ENCODE assay signal across 8 cellular contexts in the genomic region with DNA sequence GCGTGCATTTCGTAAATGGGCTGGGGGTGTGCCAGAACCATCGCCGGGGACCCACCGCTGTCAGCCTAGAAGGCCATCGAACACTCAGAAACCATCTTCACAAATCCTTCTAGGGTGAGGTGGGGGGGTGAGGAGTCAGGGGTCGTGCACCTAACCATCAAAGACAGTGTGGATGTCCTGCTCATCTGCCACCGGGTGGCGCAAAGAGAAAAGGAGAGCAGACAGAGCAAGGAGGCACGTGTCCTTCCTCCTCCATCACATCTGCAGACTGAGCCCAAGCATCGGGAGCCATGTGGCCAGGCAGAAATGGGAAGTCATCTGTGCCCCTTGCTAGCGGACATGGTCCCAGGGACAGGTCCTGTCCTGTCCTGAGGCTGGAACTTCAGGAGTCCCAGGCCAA.
DNase-seq lines count a peak whose midpoint lies in the region; ATAC-seq and TF ChIP-seq lines count a peak whose summit lies in the region.

No MANE protein-coding gene starts in this region.

- no peaks in the 10 kb centered on the region for H3K36me3 Mint-ChIP-seq in activated CD8-positive, alpha-beta T cell treated with anti-CD3 and anti-CD28 coated beads for 36 hours (ENCODE audit: low read depth)

- H3K4me1 Mint-ChIP-seq in activated CD8-positive, alpha-beta T cell treated with anti-CD3 and anti-CD28 coated beads for 36 hours (ENCODE audit: low read depth): no peaks in the 10 kb centered on the region

- no peak overlapping the region for H3K27ac Mint-ChIP-seq in activated CD8-positive, alpha-beta T cell treated with anti-CD3 and anti-CD28 coated beads for 36 hours

- ATAC-seq in activated CD8-positive, alpha-beta T cell treated with anti-CD3 and anti-CD28 coated beads for 36 hours: peak; percentile 87
- peak; percentile 54 for ATAC-seq in left ventricle myocardium superior
- ATAC-seq in HG03571 (IDR thresholded peaks at IDR 0.05; ENCODE audit: unreplicated experiment): no peak

- H3K27me3 Mint-ChIP-seq in activated CD8-positive, alpha-beta T cell treated with anti-CD3 and anti-CD28 coated beads for 36 hours: peaks cover 9% of the 10 kb centered on the region

- CTCF ChIA-PET in activated CD8-positive, alpha-beta T cell treated with anti-CD3 and anti-CD28 coated beads for 36 hours (lab: Charles Lee): interaction anchor here (0.6 to 3.2 kb wide), 13 partner anchors 13 to 452 kb away, joined by 3 to 16 read pairs (median 4); a partner anchor contains a TSS

- H3K9me3 Mint-ChIP-seq in activated CD8-positive, alpha-beta T cell treated with anti-CD3 and anti-CD28 coated beads for 36 hours: no peaks in the 10 kb centered on the region

- peak; percentile 51 for TF ChIP-seq CTCF in GM12873 (IDR thresholded peaks at IDR 0.05; ENCODE audit: insufficient read depth, low read depth, low read length, missing control alignments)
- peak; percentile 48 for TF ChIP-seq CTCF in activated CD8-positive, alpha-beta T cell treated with anti-CD3 and anti-CD28 coated beads for 36 hours (IDR thresholded peaks at IDR 0.05)

- DNase-seq in AG20443 (ENCODE audit: low spot score) (peak; percentile 81), NCI-H2196 treated with DMSO at 0.1 percent for 48 hours (lab: John Stamatoyannopoulos, UW; ENCODE audit: unreplicated experiment) (peak; percentile 33), left ventricle myocardium superior (peak; percentile 42), retina (peak; percentile 63), cerebellar nuclear complex (lab: John Stamatoyannopoulos, UW) (no peak)
- DNase-seq in activated CD8-positive, alpha-beta T cell treated with anti-CD3 and anti-CD28 coated beads for 36 hours: peak; percentile 64

- POLR2A ChIA-PET in activated CD8-positive, alpha-beta T cell treated with anti-CD3 and anti-CD28 coated beads for 36 hours (lab: Charles Lee): no interaction called here

- intact Hi-C loops in activated CD8-positive, alpha-beta T cell treated with anti-CD3 and anti-CD28 coated beads for 36 hours (cut with micrococcal nuclease): no loop called here
- intact Hi-C loops in left ventricle myocardium superior (cut with micrococcal nuclease): no loop called here

- H3K4me3 Mint-ChIP-seq in activated CD8-positive, alpha-beta T cell treated with anti-CD3 and anti-CD28 coated beads for 36 hours: no peak overlapping the region

Comparison
In these comparisons a context has a peak if more than half of its experiments do, and no peak if none do; other contexts are left out.
1. DNase-seq: peak in AG20443 (single experiment), NCI-H2196 treated with DMSO at 0.1 percent for 48 hours (single experiment), activated CD8-positive, alpha-beta T cell treated with anti-CD3 and anti-CD28 coated beads for 36 hours (single experiment), left ventricle myocardium superior (single experiment) and retina (single experiment); none in cerebellar nuclear complex (0 of 2).